Comparison of ENCODE assay signal across 8 cellular contexts in genomic region chr17:56833023-56833811, GRCh38. TPM values are rescaled to one million over a fixed set of nuclear protein-coding genes. Genes with fewer than 3 reads are reported as not detected.
DNase-seq lines count a peak whose midpoint lies in the region; ATAC-seq and TF ChIP-seq lines count a peak whose summit lies in the region.

No MANE protein-coding gene starts in this region.

- intact Hi-C loops in left lung (cut with DNase I) = no loop called here

- H3K27me3 ChIP-seq in left lung = peaks cover 0 to 11% of the 10 kb centered on the region in 2 donors

- TF ChIP-seq CTCF in left lung (IDR thresholded peaks at IDR 0.05) = no peak

- H3K4me1 ChIP-seq in left lung = peaks cover 8 to 52% of the 10 kb centered on the region in 2 donors

- ATAC-seq in HG02884 (IDR thresholded peaks at IDR 0.05; ENCODE audit: unreplicated experiment) = peak; percentile 40
- ATAC-seq in activated CD4-positive, CD25-positive, alpha-beta regulatory T cell treated with anti-CD3 and anti-CD28 coated beads, Interleukin-2, amount 50 U/mL, for 24 hours = peak; percentile 63 to 68
- ATAC-seq in left lung = peak; percentile 49

- H3K4me3 ChIP-seq in left lung = peak overlapping the region; percentile 83

- DNase-seq in NCI-H2171 treated with DMSO at 0.1 percent for 48 hours (lab: John Stamatoyannopoulos, UW) (peak; percentile 30), NCI-H2171 (lab: John Stamatoyannopoulos, UW) (no peak), NCI-H1694 treated with DMSO at 0.1 percent for 48 hours (lab: John Stamatoyannopoulos, UW) (peak; percentile 33), cerebellar cortex (ENCODE audit: low spot score) (peak; percentile 33), left lung (peak; percentile 74 to 93)
- peak; percentile 65 for DNase-seq in stimulated activated CD4-positive, alpha-beta T cell treated with anti-CD3 and anti-CD28 coated beads, Interleukin-4, amount 100 ng/mL, for 1 hour

- H3K36me3 ChIP-seq in left lung = peaks cover 0 to 6% of the 10 kb centered on the region in 2 donors

- no peaks in the 10 kb centered on the region for H3K9me3 ChIP-seq in left lung

- H3K27ac ChIP-seq in left lung = peak overlapping the region; percentile 82 to 93

RNA-seq across cellular contexts. Expression of gene C17orf67, which starts 0.5 kb away (rescaled TPM):
- total RNA-seq in left lung = 1 to 10 TPM; 1.6 to 3.1 TPM

RNA-seq across cellular contexts. Expression of gene DGKE, which starts 0.7 kb away (rescaled TPM):
- total RNA-seq in left lung = 10 to 100 TPM in 1 of 2 donors, 1 to 10 TPM in 1; 7.3 to 10.5 TPM
